33 cellular contexts compared by ENCODE assay signal in the genomic region with DNA sequence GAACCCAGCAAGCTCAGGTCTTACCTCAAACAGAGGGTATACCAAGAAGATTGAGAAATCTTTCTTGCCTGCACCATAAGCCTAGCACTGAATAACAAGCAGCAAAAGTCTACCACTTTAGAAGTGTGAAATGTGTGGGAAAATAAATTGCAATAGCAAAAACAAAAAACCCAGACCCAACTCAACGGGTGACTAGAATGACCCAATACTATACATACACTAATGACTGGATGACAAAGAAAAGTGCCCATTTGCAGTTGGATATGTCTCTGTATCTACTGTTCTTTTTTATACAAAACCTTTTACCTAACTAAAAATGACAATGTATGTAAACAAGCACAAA.
DNase-seq lines count a peak whose midpoint lies in the region; ATAC-seq and TF ChIP-seq lines count a peak whose summit lies in the region.
"Had no signal": no experiment of that assay in that cellular context is flagged by ENCODE, and none has a peak within 500 bp of the region (broad histone marks: within the 10 kb centered on the region; RNA-seq: fewer than 3 reads in every experiment).

No MANE protein-coding gene starts in this region.

- H3K27ac ChIP-seq in Karpas-422 (ENCODE audit: low read length): no peak overlapping the region
- H3K27ac ChIP-seq: 22Rv1, brain microvascular endothelial cell, esophagus muscularis mucosa, foreskin keratinocyte, KMS-11, neural progenitor cell, pancreas, SJCRH30, suprapubic skin had no signal

- H4K20me1 ChIP-seq in Karpas-422 (ENCODE audit: insufficient read depth, low read depth, low read length): no peaks in the 10 kb centered on the region

- H2AFZ ChIP-seq in Karpas-422 (ENCODE audit: low read length): no peak overlapping the region
- H2AFZ ChIP-seq: neural progenitor cell had no signal

- no peaks in the 10 kb centered on the region for H3K4me1 ChIP-seq in Karpas-422 (ENCODE audit: low read length)
- H3K4me1 ChIP-seq: esophagus muscularis mucosa, neural progenitor cell, pancreas, SJCRH30, suprapubic skin had no signal

- DNase-seq in activated T-cell treated with anti-CD3 and anti-CD28 coated beads, Interleukin-2, amount 50 U/mL, for 72 hours: no peak
- no peak for DNase-seq in activated CD4-positive, alpha-beta T cell treated with anti-CD3 and anti-CD28 coated beads, Interleukin-2, amount 50 U/mL, for 4 hours
- DNase-seq in Karpas-422: no peak
- DNase-seq: activated CD4-positive, alpha-beta T cell treated with anti-CD3 and anti-CD28 coated beads for 4 hours; amygdala; brain microvascular endothelial cell; C1 segment of cervical spinal cord; DMS53; foreskin keratinocyte; H7; head of caudate nucleus; left ventricle myocardium superior; NCI-H146; NCI-H446 treated with DMSO at 0.1 percent for 48 hours; NCI-H82; pancreas; retina; SJCRH30; SW 1271; T-helper 9 cell had no signal

- ATAC-seq in GM18505 (IDR thresholded peaks at IDR 0.05; ENCODE audit: unreplicated experiment) (peak; percentile 25), GM19455 (IDR thresholded peaks at IDR 0.05; ENCODE audit: unreplicated experiment) (peak; percentile 25), HG02610 (IDR thresholded peaks at IDR 0.05; ENCODE audit: unreplicated experiment) (peak; percentile 33), HG03378 (IDR thresholded peaks at IDR 0.05; ENCODE audit: unreplicated experiment) (peak; percentile 9), GM19452 (IDR thresholded peaks at IDR 0.05; ENCODE audit: unreplicated experiment) (no peak)
- no peak for ATAC-seq in activated T-cell treated with anti-CD3 and anti-CD28 coated beads, Interleukin-2, amount 50 U/mL, for 72 hours (replicated peaks in 1 of 2)
- ATAC-seq: foreskin keratinocyte, left ventricle myocardium superior, pancreas had no signal

- no peak overlapping the region for H3K9ac ChIP-seq in Karpas-422 (ENCODE audit: low read length)
- H3K9ac ChIP-seq: KMS-11, neural progenitor cell had no signal

- H3K9me3 ChIP-seq in Karpas-422 (ENCODE audit: low read length): peaks cover 33% of the 10 kb centered on the region
- H3K9me3 ChIP-seq: esophagus muscularis mucosa, pancreas, SJCRH30, suprapubic skin had no signal

- no peak overlapping the region for H3K27ac Mint-ChIP-seq in activated T-cell treated with anti-CD3 and anti-CD28 coated beads, Interleukin-2, amount 50 U/mL, for 72 hours
- H3K27ac Mint-ChIP-seq: activated naive CD4-positive, alpha-beta T cell treated with anti-CD3 and anti-CD28 coated beads, Interleukin-2, amount 50 U/mL, for 24 hours; activated T-helper 2 cell treated with anti-CD3 and anti-CD28 coated beads, Interferon-gamma antibody, Interleukin-2, Interleukin-4, amounts not matched to agents 10 μg/mL and 5 μg/mL and 100 μg/mL, durations not matched to agents 14 hours and 24 hours and 36 hours; neural progenitor cell; stimulated activated memory B cell treated with anti-CD40 and anti-IgM and Interleukin-4, amounts not matched to agents 10 μg/mL and 1 μg/mL and 100 μg/mL, for 72 hours had no signal

- no peaks in the 10 kb centered on the region for H3K9me2 ChIP-seq in Karpas-422 (replicated peaks; ENCODE audit: insufficient read depth, low read length)

- H3K9me3 Mint-ChIP-seq in activated T-cell treated with anti-CD3 and anti-CD28 coated beads, Interleukin-2, amount 50 U/mL, for 72 hours: peaks cover 4 to 17% of the 10 kb centered on the region in 2 donors
- H3K9me3 Mint-ChIP-seq: activated naive CD4-positive, alpha-beta T cell treated with anti-CD3 and anti-CD28 coated beads, Interleukin-2, amount 50 U/mL, for 24 hours; neural progenitor cell; stimulated activated memory B cell treated with anti-CD40 and anti-IgM and Interleukin-4, amounts not matched to agents 10 μg/mL and 1 μg/mL and 100 μg/mL, for 72 hours had no signal

- H3K4me1 Mint-ChIP-seq in activated T-cell treated with anti-CD3 and anti-CD28 coated beads, Interleukin-2, amount 50 U/mL, for 72 hours (ENCODE audit: low read depth): no peaks in the 10 kb centered on the region
- H3K4me1 Mint-ChIP-seq: activated naive CD4-positive, alpha-beta T cell treated with anti-CD3 and anti-CD28 coated beads, Interleukin-2, amount 50 U/mL, for 24 hours; neural progenitor cell; stimulated activated memory B cell treated with anti-CD40 and anti-IgM and Interleukin-4, amounts not matched to agents 10 μg/mL and 1 μg/mL and 100 μg/mL, for 72 hours had no signal

- no peak for TF ChIP-seq POLR2A in GM18505 (IDR thresholded peaks at IDR 0.05; ENCODE audit: borderline replicate concordance, extremely low read depth, insufficient read depth, insufficient read length)

- no peak overlapping the region for H3K4me2 ChIP-seq in Karpas-422 (ENCODE audit: low read depth, low read length, poor library complexity, severe bottlenecking)
- H3K4me2 ChIP-seq: neural progenitor cell had no signal

- H3K36me3 Mint-ChIP-seq in activated T-cell treated with anti-CD3 and anti-CD28 coated beads, Interleukin-2, amount 50 U/mL, for 72 hours (ENCODE audit: insufficient read depth in 2 of 2): no peaks in the 10 kb centered on the region
- H3K36me3 Mint-ChIP-seq: activated naive CD4-positive, alpha-beta T cell treated with anti-CD3 and anti-CD28 coated beads, Interleukin-2, amount 50 U/mL, for 24 hours; neural progenitor cell; stimulated activated memory B cell treated with anti-CD40 and anti-IgM and Interleukin-4, amounts not matched to agents 10 μg/mL and 1 μg/mL and 100 μg/mL, for 72 hours had no signal

- no peaks in the 10 kb centered on the region for H3K36me3 ChIP-seq in Karpas-422 (ENCODE audit: insufficient read depth, low read length)
- H3K36me3 ChIP-seq: brain microvascular endothelial cell, esophagus muscularis mucosa, neural progenitor cell, pancreas, SJCRH30, suprapubic skin had no signal

- H3K4me3 ChIP-seq in Karpas-422 (ENCODE audit: low read length): no peak overlapping the region
- H3K4me3 ChIP-seq: esophagus muscularis mucosa, neural progenitor cell, pancreas, SJCRH30, suprapubic skin had no signal

- H3K4me3 Mint-ChIP-seq in activated T-cell treated with anti-CD3 and anti-CD28 coated beads, Interleukin-2, amount 50 U/mL, for 72 hours: no peak overlapping the region
- H3K4me3 Mint-ChIP-seq: activated naive CD4-positive, alpha-beta T cell treated with anti-CD3 and anti-CD28 coated beads, Interleukin-2, amount 50 U/mL, for 24 hours; neural progenitor cell; stimulated activated memory B cell treated with anti-CD40 and anti-IgM and Interleukin-4, amounts not matched to agents 10 μg/mL and 1 μg/mL and 100 μg/mL, for 72 hours had no signal

- H3K27me3 ChIP-seq in Karpas-422 (ENCODE audit: low read length): no peaks in the 10 kb centered on the region
- H3K27me3 ChIP-seq: brain microvascular endothelial cell, esophagus muscularis mucosa, foreskin keratinocyte, neural progenitor cell, pancreas, SJCRH30, suprapubic skin had no signal

- H3K27me3 Mint-ChIP-seq in activated T-cell treated with anti-CD3 and anti-CD28 coated beads, Interleukin-2, amount 50 U/mL, for 72 hours (ENCODE audit: low read depth): no peaks in the 10 kb centered on the region
- H3K27me3 Mint-ChIP-seq: activated naive CD4-positive, alpha-beta T cell treated with anti-CD3 and anti-CD28 coated beads, Interleukin-2, amount 50 U/mL, for 24 hours; stimulated activated memory B cell treated with anti-CD40 and anti-IgM and Interleukin-4, amounts not matched to agents 10 μg/mL and 1 μg/mL and 100 μg/mL, for 72 hours had no signal

- H3K79me2 ChIP-seq in Karpas-422 (ENCODE audit: low read length): no peaks in the 10 kb centered on the region

Comparison
In these comparisons a context has a peak if more than half of its experiments do, and no peak if none do; other contexts are left out.
1. ATAC-seq: peak in GM18505 (single experiment), GM19455 (single experiment), HG02610 (single experiment) and HG03378 (single experiment); none in activated T-cell treated with anti-CD3 and anti-CD28 coated beads, Interleukin-2, amount 50 U/mL, for 72 hours (0 of 2) and GM19452 (single experiment).